9 cellular contexts compared by ENCODE assay signal in genomic region chr14:38197001-38197760, GRCh38. TPM values are rescaled to one million over a fixed set of nuclear protein-coding genes. Genes with fewer than 3 reads are reported as not detected.
DNase-seq lines count a peak whose midpoint lies in the region; ATAC-seq and TF ChIP-seq lines count a peak whose summit lies in the region.
"Had no signal": no experiment of that assay in that cellular context is flagged by ENCODE, and none has a peak within 500 bp of the region (broad histone marks: within the 10 kb centered on the region; RNA-seq: fewer than 3 reads in every experiment).

No MANE protein-coding gene starts in this region.

- H3K9me3 Mint-ChIP-seq in Caco-2 (ENCODE audit: unreplicated experiment) (no peaks in the 10 kb centered on the region), nephron progenitor cell (no peaks in the 10 kb centered on the region)

- TF ChIP-seq EP300 in Ishikawa (IDR thresholded peaks at IDR 0.05; ENCODE audit: borderline replicate concordance) = no peak

- BruUV-seq in Caco-2 (replicated peaks; lab: Mats Ljungman, UMichigan) = no TSS peak

- H3K27me3 Mint-ChIP-seq in Caco-2 (ENCODE audit: insufficient read depth, unreplicated experiment) = peaks cover 5% of the 10 kb centered on the region
- H3K27me3 Mint-ChIP-seq in nephron progenitor cell (ENCODE audit: low read depth, poor library complexity) = peaks cover 46% of the 10 kb centered on the region

- H3K4me1 Mint-ChIP-seq in Caco-2 (ENCODE audit: low read depth, unreplicated experiment) = no peaks in the 10 kb centered on the region
- H3K4me1 Mint-ChIP-seq in nephron progenitor cell = peaks cover 8% of the 10 kb centered on the region

- H3K4me3 ChIP-seq in Caco-2 (ENCODE audit: low read depth, low read length) (no peak overlapping the region), coronary artery (no peak overlapping the region)

- H3K4me1 ChIP-seq in Caco-2 = no peaks in the 10 kb centered on the region

- H3K27me3 ChIP-seq in Caco-2 (replicated peaks; ENCODE audit: control insufficient read depth, insufficient read depth, low read length) = no peaks in the 10 kb centered on the region

- POLR2A ChIA-PET in Caco-2 (lab: Charles Lee) = no interaction called here

- TF ChIP-seq RAD21 in Ishikawa (IDR thresholded peaks at IDR 0.05; ENCODE audit: low read depth) = peak; percentile 25; the same call in 1 of the 2 replicates

- DNase-seq in Caco-2 (no peak), coronary artery (ENCODE audit: low spot score) (no peak), nephron progenitor cell (no peak), activated T-cell treated with anti-CD3 and anti-CD28 coated beads for 4 hours (no peak), NCI-H146 treated with DMSO at 0.1 percent for 48 hours (lab: John Stamatoyannopoulos, UW; ENCODE audit: unreplicated experiment) (no peak)
- DNase-seq in stimulated activated naive CD4-positive, alpha-beta T cell treated with Interleukin-2 at 50 U/mL for 16 hours (lab: John Stamatoyannopoulos, UW) = no peak
- DNase-seq: activated naive CD4-positive, alpha-beta T cell treated with Interleukin-2 at 50 U/mL for 16 hours had no signal

- TF ChIP-seq CTCF in Caco-2 (IDR thresholded peaks at IDR 0.05; ENCODE audit: insufficient read depth in 1 of 2, low read depth in 1 of 2, low read length in 1 of 2, severe bottlenecking in 1 of 2, unreplicated experiment in 1 of 2) = peak; percentile 36 to 46
- peak; percentile 45 for TF ChIP-seq CTCF in coronary artery (IDR thresholded peaks at IDR 0.05)
- peak; percentile 67 for TF ChIP-seq CTCF in nephron progenitor cell (IDR thresholded peaks at IDR 0.05)

- H3K36me3 Mint-ChIP-seq in Caco-2 (ENCODE audit: insufficient read depth, unreplicated experiment) (no peaks in the 10 kb centered on the region), nephron progenitor cell (ENCODE audit: low read depth) (no peaks in the 10 kb centered on the region)

- ATAC-seq in HG02798 (IDR thresholded peaks at IDR 0.05; ENCODE audit: poor library complexity, unreplicated experiment) = no peak

- no peak overlapping the region for H3K27ac Mint-ChIP-seq in Caco-2 (ENCODE audit: unreplicated experiment)
- H3K27ac Mint-ChIP-seq in nephron progenitor cell = no peak overlapping the region

- no peaks in the 10 kb centered on the region for H3K9me3 ChIP-seq in Caco-2

- intact Hi-C loops in Caco-2 (cut with micrococcal nuclease; ENCODE audit: unreplicated experiment) = loop anchor here (1.0 to 5.0 kb wide), 2 partner anchors 210 to 294 kb away; no protein-coding TSS in a partner anchor

- H3K36me3 ChIP-seq in Caco-2 (ENCODE audit: control insufficient read depth, insufficient read depth, low read length) = no peaks in the 10 kb centered on the region

- CTCF ChIA-PET in Caco-2 (lab: Charles Lee) = no interaction called here

- no peak overlapping the region for H3K27ac ChIP-seq in coronary artery

- H3K4me3 Mint-ChIP-seq in Caco-2 (ENCODE audit: unreplicated experiment) = no peak overlapping the region
- H3K4me3 Mint-ChIP-seq in nephron progenitor cell = no peak overlapping the region

TF ChIP-seq in Ishikawa, 13 proteins besides CTCF, POLR2A, EP300 and RAD21:
- TF ChIP-seq ZBTB7A (IDR thresholded peaks at IDR 0.05; ENCODE audit: low read depth) (no peak), MAX (IDR thresholded peaks at IDR 0.05) (no peak), FOXM1 (IDR thresholded peaks at IDR 0.05; ENCODE audit: borderline replicate concordance, low read depth) (no peak), YY1 (IDR thresholded peaks at IDR 0.05; ENCODE audit: low read depth) (no peak), TEAD4 (IDR thresholded peaks at IDR 0.05) (no peak), NFIC (IDR thresholded peaks at IDR 0.05) (no peak), REST (IDR thresholded peaks at IDR 0.05; ENCODE audit: low read depth) (no peak)
TF ChIP-seq in Ishikawa: peak in this region for 0.

RNA-seq across cellular contexts. Expression of gene SSTR1, which starts 10.5 kb away (rescaled TPM):
- total RNA-seq in Caco-2 (2022) = 8.5 and 9.6 TPM in 2 replicates

RNA-seq across cellular contexts. Expression of gene CLEC14A, which starts 58.7 kb away (rescaled TPM):
- not detected in 2 replicates for total RNA-seq in Caco-2 (2022)
